32 cellular contexts compared by ENCODE assay signal in the genomic region with DNA sequence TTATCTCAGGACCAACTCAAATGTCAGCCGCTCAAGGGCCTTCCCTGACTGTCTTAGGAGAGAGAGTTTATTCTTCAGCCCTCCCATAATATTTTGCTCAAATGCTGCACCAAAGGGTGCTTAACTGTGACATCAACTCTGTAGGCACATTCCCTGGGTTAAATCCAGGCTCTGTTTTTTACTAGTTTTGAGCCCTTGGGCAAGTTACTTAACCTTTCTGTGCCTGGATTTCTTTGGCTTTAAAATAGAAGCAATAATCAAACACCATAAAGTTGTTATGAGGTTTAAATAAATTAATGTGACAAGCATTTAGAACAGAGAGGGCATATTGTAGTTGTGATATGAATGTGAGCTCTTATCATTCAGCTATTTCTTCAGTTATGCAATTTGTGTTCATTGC.
"Had no signal": no experiment of that assay in that cellular context is flagged by ENCODE, and none has a peak within 500 bp of the region (broad histone marks: within the 10 kb centered on the region; RNA-seq: fewer than 3 reads in every experiment).

No MANE protein-coding gene starts in this region.

- FAIRE-seq: astrocyte had no signal

- H3K4me1 ChIP-seq: body of pancreas, breast epithelium had no signal

- H3K9me3 ChIP-seq: adrenal gland, ascending aorta, body of pancreas, breast epithelium had no signal

- DNase-seq: activated effector memory CD4-positive, alpha-beta T cell treated with anti-CD3 and anti-CD28 coated beads, Interleukin-2, amount 50 U/mL, for 16 hours; activated effector memory CD4-positive, alpha-beta T cell treated with Interleukin-2 at 50 U/mL for 16 hours; activated gamma-delta T cell; activated gamma-delta T cell treated with Interleukin-2 at 50 U/mL for 16 hours; activated naive CD4-positive, alpha-beta T cell; activated naive CD4-positive, alpha-beta T cell treated with anti-CD3 and anti-CD28 coated beads for 36 hours; activated naive CD4-positive, alpha-beta T cell treated with anti-CD3 and anti-CD28 coated beads, Interleukin-2, amount 10 ng/mL, durations not matched to agents 7 days and 5 days; activated naive CD4-positive, alpha-beta T cell treated with anti-CD3 and anti-CD28 coated beads, Interleukin-2, amount 50 U/mL, for 16 hours; activated naive CD4-positive, alpha-beta T cell treated with Interleukin-2 at 50 U/mL for 16 hours; activated naive CD8-positive, alpha-beta T cell treated with anti-CD3 and anti-CD28 coated beads for 36 hours; activated naive CD8-positive, alpha-beta T cell treated with anti-CD3 and anti-CD28 coated beads, Interleukin-2, amount 10 ng/mL, durations not matched to agents 7 days and 5 days; activated naive CD8-positive, alpha-beta T cell treated with anti-CD3 and anti-CD28 coated beads, Interleukin-2, amount 50 U/mL, for 24 hours; activated T-cell treated with anti-CD3 and anti-CD28 coated beads, Interleukin-2, amount 50 U/mL, for 24 hours; activated T-cell treated with anti-CD3 and anti-CD28 coated beads, Interleukin-2, amount 50 U/mL, for 4 hours; activated T-cell treated with anti-CD3 and anti-CD28 coated beads, Interleukin-2, amount 50 U/mL, for 48 hours; activated T-cell treated with anti-CD3 and anti-CD28 coated beads, Interleukin-2, amount 50 U/mL, for 72 hours; adrenal gland; amniotic stem cell; amygdala; anterior cingulate cortex; aorta; body of pancreas; brain microvascular endothelial cell; caudate nucleus; central memory CD4-positive, alpha-beta T cell; cerebellar nuclear complex had no signal

- ATAC-seq: activated naive CD4-positive, alpha-beta T cell treated with anti-CD3 and anti-CD28 coated beads, Interleukin-2, amount 50 U/mL, for 72 hours; activated naive CD8-positive, alpha-beta T cell treated with anti-CD3 and anti-CD28 coated beads, Interleukin-2, amount 50 U/mL, for 24 hours; activated T-cell treated with anti-CD3 and anti-CD28 coated beads, Interleukin-2, amount 50 U/mL, for 4 hours; activated T-cell treated with anti-CD3 and anti-CD28 coated beads, Interleukin-2, amount 50 U/mL, for 72 hours; activated T-helper 17 cell treated with anti-CD3 and anti-CD28 coated beads, Interleukin-2, amount 50 U/mL, for 72 hours; body of pancreas had no signal

- H3K27ac ChIP-seq: adrenal gland, ascending aorta, body of pancreas, brain microvascular endothelial cell, breast epithelium, cardiac muscle cell had no signal

- H3K4me3 ChIP-seq: adrenal gland, ascending aorta, body of pancreas, breast epithelium, cardiac muscle cell had no signal
